In genomic region chr21:45420061-45420521, GRCh38 we compare ENCODE assay signal across 19 cellular contexts. TPM values are rescaled to one million over a fixed set of nuclear protein-coding genes. Genes with fewer than 3 reads are reported as not detected.
A peak's percentile ranks its signal among the peaks of the same experiment; 100 is the strongest.
DNase-seq lines count a peak whose midpoint lies in the region; ATAC-seq, FAIRE-seq and TF ChIP-seq lines count a peak whose summit lies in the region.
"Had no signal": no experiment of that assay in that cellular context is flagged by ENCODE, and none has a peak within 500 bp of the region (broad histone marks: within the 10 kb centered on the region; RNA-seq: fewer than 3 reads in every experiment).

No MANE protein-coding gene starts in this region.

- peaks cover 92% of the 10 kb centered on the region for H4K20me1 ChIP-seq in astrocyte (ENCODE audit: insufficient read depth, low read length)

- H3K4me1 Mint-ChIP-seq in astrocyte (ENCODE audit: low read depth, unreplicated experiment): peaks cover 27% of the 10 kb centered on the region
- no peaks in the 10 kb centered on the region for H3K4me1 Mint-ChIP-seq in stimulated activated naive B cell treated with anti-CD40 and anti-IgM and Interleukin-4, amounts not matched to agents 10 μg/mL and 1 μg/mL and 100 μg/mL, for 72 hours
- H3K4me1 Mint-ChIP-seq: activated CD4-positive, alpha-beta T cell treated with anti-CD3 and anti-CD28 coated beads, Interleukin-2, amount 10 ng/mL, durations not matched to agents 24 days and 14 days; activated naive CD8-positive, alpha-beta T cell treated with anti-CD3 and anti-CD28 coated beads, Interleukin-2, amount 10 ng/mL, durations not matched to agents 7 days and 5 days; B cell; naive B cell had no signal

- intact Hi-C loops in posterior vena cava (cut with DNase I): no loop called here

- no peak overlapping the region for H2AFZ ChIP-seq in astrocyte (ENCODE audit: low read depth, low read length)

- ATAC-seq in stimulated activated naive B cell treated with anti-CD40 and anti-IgM and Interleukin-4, amounts not matched to agents 10 μg/mL and 1 μg/mL and 100 μg/mL, for 72 hours (replicated peaks): no peak
- no peak for ATAC-seq in HG03520 (IDR thresholded peaks at IDR 0.05; ENCODE audit: unreplicated experiment)

- H3K4me3 Mint-ChIP-seq in astrocyte (ENCODE audit: unreplicated experiment): no peak overlapping the region
- H3K4me3 Mint-ChIP-seq in stimulated activated naive B cell treated with anti-CD40 and anti-IgM and Interleukin-4, amounts not matched to agents 10 μg/mL and 1 μg/mL and 100 μg/mL, for 72 hours: no peak overlapping the region
- H3K4me3 Mint-ChIP-seq: activated CD4-positive, alpha-beta T cell treated with anti-CD3 and anti-CD28 coated beads, Interleukin-2, amount 10 ng/mL, durations not matched to agents 24 days and 14 days; activated naive CD8-positive, alpha-beta T cell treated with anti-CD3 and anti-CD28 coated beads, Interleukin-2, amount 10 ng/mL, durations not matched to agents 7 days and 5 days; B cell; naive B cell had no signal

- peak overlapping the region; percentile 46 for H3K9ac ChIP-seq in astrocyte (ENCODE audit: low read length)
- H3K9ac ChIP-seq: KMS-11 had no signal

- H3K4me3 ChIP-seq in astrocyte (ENCODE audit: insufficient read depth, low read depth, low read length) (no peak overlapping the region), right atrium auricular region (peak overlapping the region in 1 of 2 donors; percentile 6)

- H3K36me3 ChIP-seq in astrocyte (ENCODE audit: insufficient read depth, low read length) (no peaks in the 10 kb centered on the region), right atrium auricular region (no peaks in the 10 kb centered on the region)

- H3K27ac ChIP-seq in astrocyte (ENCODE audit: low read depth, low read length): no peak overlapping the region
- H3K27ac ChIP-seq in right atrium auricular region: peak overlapping the region; percentile 66 to 75
- H3K27ac ChIP-seq: epithelial cell of prostate, KMS-11 had no signal

- FAIRE-seq in astrocyte (lab: Jason Lieb, UNC): no peak
- FAIRE-seq: keratinocyte had no signal

- no peak overlapping the region for H3K27ac Mint-ChIP-seq in astrocyte (ENCODE audit: unreplicated experiment)
- no peak overlapping the region for H3K27ac Mint-ChIP-seq in stimulated activated naive B cell treated with anti-CD40 and anti-IgM and Interleukin-4, amounts not matched to agents 10 μg/mL and 1 μg/mL and 100 μg/mL, for 72 hours
- H3K27ac Mint-ChIP-seq: activated CD4-positive, alpha-beta T cell treated with anti-CD3 and anti-CD28 coated beads, Interleukin-2, amount 10 ng/mL, durations not matched to agents 24 days and 14 days; activated naive CD8-positive, alpha-beta T cell treated with anti-CD3 and anti-CD28 coated beads, Interleukin-2, amount 10 ng/mL, durations not matched to agents 7 days and 5 days; B cell had no signal

- H3K9me3 ChIP-seq in astrocyte (ENCODE audit: insufficient read depth, low read depth, low read length) (no peaks in the 10 kb centered on the region), right atrium auricular region (no peaks in the 10 kb centered on the region)

- H3K4me1 ChIP-seq in astrocyte (ENCODE audit: insufficient read depth, low read length) (peaks cover 12% of the 10 kb centered on the region), right atrium auricular region (peaks cover 0 to 82% of the 10 kb centered on the region in 2 donors)

- peaks cover 92% of the 10 kb centered on the region for H3K79me2 ChIP-seq in astrocyte (ENCODE audit: insufficient read depth, low read length)

- no peaks in the 10 kb centered on the region for H3K27me3 Mint-ChIP-seq in astrocyte (ENCODE audit: low read depth, unreplicated experiment)
- peaks cover 5 to 13% of the 10 kb centered on the region in 2 donors for H3K27me3 Mint-ChIP-seq in stimulated activated naive B cell treated with anti-CD40 and anti-IgM and Interleukin-4, amounts not matched to agents 10 μg/mL and 1 μg/mL and 100 μg/mL, for 72 hours
- H3K27me3 Mint-ChIP-seq: activated CD4-positive, alpha-beta T cell treated with anti-CD3 and anti-CD28 coated beads, Interleukin-2, amount 10 ng/mL, durations not matched to agents 24 days and 14 days; activated naive CD8-positive, alpha-beta T cell treated with anti-CD3 and anti-CD28 coated beads, Interleukin-2, amount 10 ng/mL, durations not matched to agents 7 days and 5 days had no signal

- no peak for TF ChIP-seq CTCF in astrocyte (IDR thresholded peaks at IDR 0.05; ENCODE audit: insufficient read depth, low read depth, low read length)
- TF ChIP-seq CTCF in right atrium auricular region (IDR thresholded peaks at IDR 0.05): no peak

- H3K36me3 Mint-ChIP-seq in astrocyte (ENCODE audit: low read depth, unreplicated experiment): peaks cover 7% of the 10 kb centered on the region
- H3K36me3 Mint-ChIP-seq in stimulated activated naive B cell treated with anti-CD40 and anti-IgM and Interleukin-4, amounts not matched to agents 10 μg/mL and 1 μg/mL and 100 μg/mL, for 72 hours: no peaks in the 10 kb centered on the region
- H3K36me3 Mint-ChIP-seq: activated naive CD8-positive, alpha-beta T cell treated with anti-CD3 and anti-CD28 coated beads, Interleukin-2, amount 10 ng/mL, durations not matched to agents 7 days and 5 days; naive B cell had no signal

- H3K9me3 Mint-ChIP-seq in astrocyte (ENCODE audit: unreplicated experiment): no peaks in the 10 kb centered on the region
- H3K9me3 Mint-ChIP-seq in stimulated activated naive B cell treated with anti-CD40 and anti-IgM and Interleukin-4, amounts not matched to agents 10 μg/mL and 1 μg/mL and 100 μg/mL, for 72 hours: no peaks in the 10 kb centered on the region
- H3K9me3 Mint-ChIP-seq: activated CD4-positive, alpha-beta T cell treated with anti-CD3 and anti-CD28 coated beads, Interleukin-2, amount 10 ng/mL, durations not matched to agents 24 days and 14 days; activated naive CD8-positive, alpha-beta T cell treated with anti-CD3 and anti-CD28 coated beads, Interleukin-2, amount 10 ng/mL, durations not matched to agents 7 days and 5 days; naive B cell had no signal

- peak; percentile 55 for DNase-seq in DMS79 treated with DMSO at 0.1 percent for 48 hours (lab: John Stamatoyannopoulos, UW)
- DNase-seq in astrocyte (ENCODE audit: low read depth): no peak
- no peak for DNase-seq in right atrium auricular region (ENCODE audit: low spot score)
- DNase-seq in posterior vena cava (ENCODE audit: low spot score): peak; percentile 72
- DNase-seq in NCI-H1048 (lab: John Stamatoyannopoulos, UW): no peak
- no peak for DNase-seq in stimulated activated naive B cell treated with anti-CD40 and anti-IgM and Interleukin-4, amounts not matched to agents 10 μg/mL and 1 μg/mL and 100 μg/mL, for 72 hours
- no peak for DNase-seq in activated CD4-positive, alpha-beta T cell treated with anti-CD3 and anti-CD28 coated beads for 4 hours
- DNase-seq: activated CD4-positive, alpha-beta T cell treated with anti-CD3 and anti-CD28 coated beads, Interleukin-2, amount 10 ng/mL, durations not matched to agents 24 days and 14 days; activated naive CD8-positive, alpha-beta T cell treated with anti-CD3 and anti-CD28 coated beads, Interleukin-2, amount 10 ng/mL, durations not matched to agents 7 days and 5 days; activated T-cell treated with anti-CD3 and anti-CD28 coated beads, Interleukin-2, amount 50 U/mL, for 1 hour; HCEC 1CT; naive B cell; NCI-H1694 treated with DMSO at 0.1 percent for 48 hours; NCI-H748 treated with DMSO at 0.1 percent for 48 hours had no signal

- peak overlapping the region; percentile 36 for H3K4me2 ChIP-seq in astrocyte (ENCODE audit: low read length)
- H3K4me2 ChIP-seq: KMS-11 had no signal

- H3K27me3 ChIP-seq in astrocyte (ENCODE audit: insufficient read depth, low read length) (no peaks in the 10 kb centered on the region), right atrium auricular region (no peaks in the 10 kb centered on the region)

RNA-seq across cellular contexts. Expression of gene COL18A1, which starts 15.1 kb away (rescaled TPM):
- total RNA-seq in astrocyte (616 and 692 TPM in 2 replicates), right atrium auricular region (100 to 1,000 TPM; 117 to 134 TPM), posterior vena cava (100 to 1,000 TPM; 117 to 133 TPM)

Comparison
In these comparisons a context has a peak if more than half of its experiments do, and no peak if none do; other contexts are left out.
1. DNase-seq: peak in DMS79 treated with DMSO at 0.1 percent for 48 hours (single experiment) and posterior vena cava (single experiment); none in astrocyte (single experiment), right atrium auricular region (single experiment), NCI-H1048 (single experiment), stimulated activated naive B cell treated with anti-CD40 and anti-IgM and Interleukin-4, amounts not matched to agents 10 μg/mL and 1 μg/mL and 100 μg/mL, for 72 hours (single experiment) and activated CD4-positive, alpha-beta T cell treated with anti-CD3 and anti-CD28 coated beads for 4 hours (0 of 2).